In the genomic region with DNA sequence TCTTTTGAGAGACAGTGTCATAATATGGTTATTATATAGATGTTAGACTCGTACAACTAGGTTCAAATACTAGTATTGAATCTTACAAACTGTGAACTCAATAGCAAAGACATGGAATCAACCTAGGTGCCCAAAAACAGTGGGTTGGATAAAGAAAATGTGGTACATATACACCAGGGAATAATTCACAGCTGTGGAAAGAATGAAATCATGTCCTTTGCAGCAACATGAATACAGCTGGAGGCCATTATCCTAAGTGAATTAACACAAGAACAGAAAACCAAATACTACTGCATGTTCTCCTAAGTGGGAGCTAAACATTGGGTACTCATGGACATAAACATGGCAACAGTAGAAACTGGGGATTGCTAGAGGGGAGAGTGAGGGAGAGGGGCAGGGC, we compare ENCODE assay signal across 30 cellular contexts.
"Had no signal": no experiment of that assay in that cellular context is flagged by ENCODE, and none has a peak within 500 bp of the region (broad histone marks: within the 10 kb centered on the region; RNA-seq: fewer than 3 reads in every experiment).

No MANE protein-coding gene starts in this region.

- H3K4me2 ChIP-seq: PC-9 had no signal

- H3K4me3 Mint-ChIP-seq: activated CD4-positive, alpha-beta T cell treated with anti-CD3 and anti-CD28 coated beads, Interleukin-2, amount 10 ng/mL, durations not matched to agents 24 days and 14 days; activated CD8-positive, alpha-beta T cell treated with anti-CD3 and anti-CD28 coated beads for 36 hours; activated naive CD8-positive, alpha-beta T cell; activated naive CD8-positive, alpha-beta T cell treated with anti-CD3 and anti-CD28 coated beads, Interleukin-2, amount 50 U/mL, for 24 hours; T-helper 1 cell treated with Interleukin-12 subunit alpha and Interleukin-12 subunit beta and Interleukin-4 antibody, amounts not matched to agents 30 μg/mL and 1 μg/mL, for 36 hours; T-helper 2 cell treated with Interferon-gamma antibody and Interleukin-4, amounts not matched to agents 5 μg/mL and 100 μg/mL, for 36 hours had no signal

- ATAC-seq: activated CD8-positive, alpha-beta T cell treated with anti-CD3 and anti-CD28 coated beads for 36 hours; activated naive CD8-positive, alpha-beta T cell treated with anti-CD3 and anti-CD28 coated beads, Interleukin-2, amount 50 U/mL, for 24 hours; K562; Right ventricle myocardium inferior had no signal

- H2AFZ ChIP-seq: PC-9 had no signal

- H3K9me3 Mint-ChIP-seq: activated CD4-positive, alpha-beta T cell treated with anti-CD3 and anti-CD28 coated beads, Interleukin-2, amount 10 ng/mL, durations not matched to agents 24 days and 14 days; activated CD8-positive, alpha-beta T cell treated with anti-CD3 and anti-CD28 coated beads for 36 hours; activated naive CD8-positive, alpha-beta T cell treated with anti-CD3 and anti-CD28 coated beads, Interleukin-2, amount 50 U/mL, for 24 hours; activated T-helper 2 cell treated with anti-CD3 and anti-CD28 coated beads, Interferon-gamma antibody, Interleukin-2, Interleukin-4, amounts not matched to agents 10 μg/mL and 5 μg/mL and 100 μg/mL, durations not matched to agents 14 hours and 24 hours and 36 hours; T-helper 1 cell treated with Interleukin-12 subunit alpha and Interleukin-12 subunit beta and Interleukin-4 antibody, amounts not matched to agents 30 μg/mL and 1 μg/mL, for 36 hours; T-helper 2 cell treated with Interferon-gamma antibody and Interleukin-4, amounts not matched to agents 5 μg/mL and 100 μg/mL, for 36 hours had no signal

- H3K27ac Mint-ChIP-seq: activated CD8-positive, alpha-beta T cell treated with anti-CD3 and anti-CD28 coated beads for 36 hours; activated naive CD8-positive, alpha-beta T cell; activated naive CD8-positive, alpha-beta T cell treated with anti-CD3 and anti-CD28 coated beads, Interleukin-2, amount 50 U/mL, for 24 hours; activated T-helper 2 cell treated with anti-CD3 and anti-CD28 coated beads, Interferon-gamma antibody, Interleukin-2, Interleukin-4, amounts not matched to agents 10 μg/mL and 5 μg/mL and 100 μg/mL, durations not matched to agents 14 hours and 24 hours and 36 hours; T-helper 1 cell treated with Interleukin-12 subunit alpha and Interleukin-12 subunit beta and Interleukin-4 antibody, amounts not matched to agents 30 μg/mL and 1 μg/mL, for 36 hours; T-helper 2 cell treated with Interferon-gamma antibody and Interleukin-4, amounts not matched to agents 5 μg/mL and 100 μg/mL, for 36 hours had no signal

- H3K27ac ChIP-seq: PC-9, RWPE1 had no signal

- FAIRE-seq: bronchial epithelial cell, K562, RCC 7860, TTC549 had no signal

- H3K4me3 ChIP-seq: K562, PC-9 had no signal

- DNase-seq: activated CD4-positive, alpha-beta T cell treated with anti-CD3 and anti-CD28 coated beads, Interleukin-2, amount 10 ng/mL, durations not matched to agents 24 days and 14 days; activated CD4-positive, alpha-beta T cell treated with anti-CD3 and anti-CD28 coated beads, Interleukin-2, amount 50 U/mL, for 4 hours; activated CD8-positive, alpha-beta T cell treated with anti-CD3 and anti-CD28 coated beads for 36 hours; activated gamma-delta T cell; activated naive CD4-positive, alpha-beta T cell treated with Interleukin-2 at 50 U/mL for 16 hours; activated naive CD8-positive, alpha-beta T cell treated with anti-CD3 and anti-CD28 coated beads, Interleukin-2, amount 50 U/mL, for 24 hours; activated T-cell treated with anti-CD3 and anti-CD28 coated beads, Interleukin-2, amount 50 U/mL, for 1 hour; anterior cingulate cortex; NCI-H1092 treated with DMSO at 0.1 percent for 48 hours; NCI-H1417; NCI-H146; NCI-H187; NCI-H2081; NCI-H2171 treated with DMSO at 0.1 percent for 48 hours; NCI-H2227 treated with DMSO at 0.1 percent for 48 hours; NCI-H446 treated with DMSO at 0.1 percent for 48 hours; NCI-H69; NCI-H82; NK-92 treated with Interleukin-12 subunit alpha and Interleukin-12 subunit beta, amount 100 ng/mL, for 24 hours; PC-9 had no signal
